ENCODE assay signal across 9 cellular contexts in genomic region chr11:61477734-61478148, GRCh38. TPM values are rescaled to one million over a fixed set of nuclear protein-coding genes. Genes with fewer than 3 reads are reported as not detected.
DNase-seq lines count a peak whose midpoint lies in the region; ATAC-seq, FAIRE-seq and TF ChIP-seq lines count a peak whose summit lies in the region.
"Had no signal": no experiment of that assay in that cellular context is flagged by ENCODE, and none has a peak within 500 bp of the region (broad histone marks: within the 10 kb centered on the region; RNA-seq: fewer than 3 reads in every experiment).

No MANE protein-coding gene starts in this region.

- CTCF ChIA-PET in AG04450 (lab: Charles Lee), result interaction anchor here (0.8 to 5.7 kb wide), 26 partner anchors 9 to 256 kb away, joined by 3 to 139 read pairs (median 6); partner anchors contain the start of gene LRRC10B

- H3K27me3 ChIP-seq in AG04450 (ENCODE audit: control insufficient read depth, insufficient read depth, low read length) (peaks cover 15% of the 10 kb centered on the region), breast epithelium (no peaks in the 10 kb centered on the region), right lobe of liver (no peaks in the 10 kb centered on the region)

- H3K4me1 ChIP-seq in breast epithelium (peaks cover 0 to 7% of the 10 kb centered on the region in 2 donors), right lobe of liver (peaks cover 0 to 3% (median 0%) of the 10 kb centered on the region in 4 donors)
- H3K4me1 ChIP-seq: HAP-1 had no signal

- no peak for FAIRE-seq in GM19239 (lab: Jason Lieb, UNC)

- ATAC-seq in right lobe of liver (peak; percentile 48 to 78 (median 74)), GM18517 (IDR thresholded peaks at IDR 0.05; ENCODE audit: unreplicated experiment) (no peak)

- H3K9me3 ChIP-seq in AG04450 (ENCODE audit: control insufficient read depth, insufficient read depth, low read length), result no peaks in the 10 kb centered on the region; the same call in none of the 2 replicates
- H3K9me3 ChIP-seq in breast epithelium, result no peaks in the 10 kb centered on the region
- no peaks in the 10 kb centered on the region for H3K9me3 ChIP-seq in right lobe of liver
- H3K9me3 ChIP-seq: HAP-1 had no signal

- TF ChIP-seq CTCF in AG04450 (IDR thresholded peaks at IDR 0.05; ENCODE audit: low read depth, low read length), result peak; percentile 87
- TF ChIP-seq CTCF in VCaP (conservative IDR thresholded peaks at IDR 0.05), result peak; percentile 88
- TF ChIP-seq CTCF in breast epithelium (IDR thresholded peaks at IDR 0.05), result peak; percentile 86 to 96 (median 90)
- TF ChIP-seq CTCF in right lobe of liver (IDR thresholded peaks at IDR 0.05), result peak; percentile 88 to 93 (median 90)

- intact Hi-C loops in breast epithelium (cut with DNase I; ENCODE audit: low total_unique reads) (loop anchor here (5.0 kb wide), 1 partner anchor 40 kb away; no protein-coding TSS in a partner anchor), right lobe of liver (cut with DNase I) (loop anchor here (5.0 kb wide), 1 partner anchor 40 kb away; no protein-coding TSS in a partner anchor)

- DNase-seq in AG04450 (ENCODE audit: low read depth, low spot score), result no peak
- DNase-seq in GM19239 (ENCODE audit: insufficient read length, low spot score), result peak; percentile 65
- no peak for DNase-seq in breast epithelium (ENCODE audit: low spot score in 2 of 2)
- peak in 2 of 3 donors; percentile 49 to 62 for DNase-seq in right lobe of liver
- peak; percentile 10 to 19 for DNase-seq in stimulated activated CD8-positive, alpha-beta memory T cell treated with anti-CD3 and anti-CD28 coated beads, Interleukin-15, amount 100 ng/mL, for 4 hours (ENCODE audit: low read depth in 2 of 2)
- DNase-seq in islet precursor cell, result no peak

- POLR2A ChIA-PET in AG04450 (lab: Yijun Ruan, JAX), result interaction anchor here (1.0 to 1.1 kb wide), 2 partner anchors 39 to 255 kb away, joined by 3 to 4 read pairs; no protein-coding TSS in a partner anchor

- TF ChIP-seq POLR2A in breast epithelium (IDR thresholded peaks at IDR 0.05), result no peak
- TF ChIP-seq POLR2A in right lobe of liver (IDR thresholded peaks at IDR 0.05), result no peak

- H3K4me3 ChIP-seq in AG04450 (ENCODE audit: low read depth, low read length) (no peak overlapping the region), breast epithelium (no peak overlapping the region), right lobe of liver (no peak overlapping the region)
- H3K4me3 ChIP-seq: HAP-1 had no signal

- H3K36me3 ChIP-seq in breast epithelium, result no peaks in the 10 kb centered on the region
- H3K36me3 ChIP-seq in right lobe of liver, result no peaks in the 10 kb centered on the region

- 0% methylated on average over 7 of the region's 18 CpGs for WGBS in right lobe of liver (ENCODE audit: insufficient coverage, low coverage, low lambda C conversion rate, missing lambda C conversion rate)

- H3K27ac ChIP-seq in AG04450 (ENCODE audit: low read depth, low read length) (no peak overlapping the region), VCaP (peak overlapping the region; percentile 19; the same call in 1 of the 2 replicates), breast epithelium (peak overlapping the region in 1 of 2 donors; percentile 25), right lobe of liver (no peak overlapping the region)

RNA-seq across cellular contexts. Expression of gene LRRC10B, which starts 30.8 kb away (rescaled TPM):
- polyA plus RNA-seq in AG04450 (2011; rRNA removed), result not detected in 2 replicates
- polyA minus RNA-seq in AG04450 (2011; rRNA and poly(A)+ RNA removed), result not detected in 2 replicates
- 1 to 10 TPM in 2 of 3 donors, not detected in 1; 1.5 to 3.3 TPM for total RNA-seq in breast epithelium
- total RNA-seq in right lobe of liver, result not detected

RNA-seq across cellular contexts. Expression of gene SDHAF2, which starts 47.8 kb away (rescaled TPM):
- polyA plus RNA-seq in AG04450 (2011; rRNA removed), result 71.6 and 86.5 TPM in 2 replicates
- 59.9 and 74.6 TPM in 2 replicates for polyA minus RNA-seq in AG04450 (2011; rRNA and poly(A)+ RNA removed)
- 10 to 100 TPM; 46.7 to 94.0 (median 58.7) TPM for total RNA-seq in breast epithelium
- total RNA-seq in right lobe of liver, result 10 to 100 TPM; 17.7 to 62.5 (median 23.3) TPM

RNA-seq across cellular contexts. Expression of gene CPSF7, which starts 48.0 kb away (rescaled TPM):
- 37.3 and 40.3 TPM in 2 replicates for polyA plus RNA-seq in AG04450 (2011; rRNA removed)
- 45.7 and 50.7 TPM in 2 replicates for polyA minus RNA-seq in AG04450 (2011; rRNA and poly(A)+ RNA removed)
- total RNA-seq in breast epithelium (10 to 100 TPM; 40.6 to 62.5 (median 46.2) TPM), right lobe of liver (10 to 100 TPM; 16.7 to 52.0 (median 31.7) TPM)

Comparison
In these comparisons a context has a peak if more than half of its experiments do, and no peak if none do; other contexts are left out.
1. DNase-seq: peak in GM19239 (single experiment), right lobe of liver (2 of 3) and stimulated activated CD8-positive, alpha-beta memory T cell treated with anti-CD3 and anti-CD28 coated beads, Interleukin-15, amount 100 ng/mL, for 4 hours (2 of 2); none in AG04450 (single experiment), breast epithelium (0 of 2) and islet precursor cell (single experiment).
2. Peak in every context shown above with its lines, with median percentiles within 50 percentile points of each other: CTCF ChIP-seq.